Comparison of ENCODE assay signal across 13 cellular contexts in the genomic region with DNA sequence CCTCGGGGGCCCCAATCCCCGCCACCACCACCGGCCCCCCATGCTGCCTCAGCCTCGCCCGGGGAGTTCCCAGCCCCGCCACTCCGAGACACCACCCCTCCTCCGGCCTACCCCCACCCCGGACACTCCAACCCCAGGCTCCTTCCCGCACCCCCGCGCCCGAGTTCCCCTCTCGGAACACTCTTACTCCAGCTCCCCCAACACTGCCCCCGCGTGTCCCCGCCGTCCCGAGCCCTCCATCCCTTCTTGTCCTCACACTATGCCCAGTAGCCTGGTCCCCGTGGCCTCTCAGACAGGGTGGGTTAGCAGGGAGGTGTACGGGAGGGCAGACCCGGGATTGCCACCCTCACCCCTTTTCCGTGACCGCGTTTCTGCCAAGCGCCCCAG.
DNase-seq lines count a peak whose midpoint lies in the region; ATAC-seq and TF ChIP-seq lines count a peak whose summit lies in the region.
"Had no signal": no experiment of that assay in that cellular context is flagged by ENCODE, and none has a peak within 500 bp of the region (broad histone marks: within the 10 kb centered on the region; RNA-seq: fewer than 3 reads in every experiment).

No MANE protein-coding gene starts in this region.

- no peak for ATAC-seq in Right ventricle myocardium superior (ENCODE audit: poor library complexity)
- ATAC-seq: naive thymus-derived CD4-positive, alpha-beta T cell had no signal

- H3K27ac ChIP-seq in cardiac muscle cell (no peak overlapping the region), mesendoderm (ENCODE audit: low read depth, low read length) (peak overlapping the region; percentile 17), tibial nerve (peak overlapping the region in 2 of 4 donors; percentile 30 to 74)
- H3K27ac ChIP-seq: C4-2B had no signal

- H3K27me3 ChIP-seq in cardiac muscle cell = no peaks in the 10 kb centered on the region
- no peaks in the 10 kb centered on the region for H3K27me3 ChIP-seq in mesendoderm (ENCODE audit: insufficient read depth, low read length, poor library complexity)
- H3K27me3 ChIP-seq in tibial nerve = peaks cover 0 to 2% of the 10 kb centered on the region in 2 donors
- H3K27me3 ChIP-seq: thyroid gland had no signal

- intact Hi-C loops in Right ventricle myocardium superior (cut with DNase I) = no loop called here

- no peak overlapping the region for H2BK15ac ChIP-seq in mesendoderm (replicated peaks; ENCODE audit: low read depth)

- H3K4ac ChIP-seq in mesendoderm (ENCODE audit: low read depth, low read length) = peak overlapping the region; percentile 58

- no peaks in the 10 kb centered on the region for H3K9me3 ChIP-seq in cardiac muscle cell (ENCODE audit: low read depth)
- H3K9me3 ChIP-seq in tibial nerve = no peaks in the 10 kb centered on the region
- H3K9me3 ChIP-seq: thyroid gland had no signal

- H3K4me3 Mint-ChIP-seq in brain = peak overlapping the region in 4 of 5 experiments; percentile 35 to 72 (median 62)

- no peak overlapping the region for H4K8ac ChIP-seq in mesendoderm (ENCODE audit: low read depth, low read length)

- no peaks in the 10 kb centered on the region for H3K79me2 ChIP-seq in mesendoderm (ENCODE audit: control insufficient read depth, insufficient read depth, low read length)

- H3K79me1 ChIP-seq in mesendoderm (ENCODE audit: low read length) = no peaks in the 10 kb centered on the region

- H3K27me3 Mint-ChIP-seq in brain = peaks cover 36% of the 10 kb centered on the region
- H3K27me3 Mint-ChIP-seq: naive thymus-derived CD4-positive, alpha-beta T cell had no signal

- peaks cover 0 to 14% (median 9%) of the 10 kb centered on the region in 5 experiments for H3K9me3 Mint-ChIP-seq in brain
- H3K9me3 Mint-ChIP-seq: T-helper 2 cell treated with Interferon-gamma antibody and Interleukin-4, amounts not matched to agents 5 μg/mL and 100 μg/mL, for 36 hours had no signal

- peak overlapping the region; percentile 33 for H3K9ac ChIP-seq in mesendoderm (ENCODE audit: low read length)

- H3K4me1 ChIP-seq in cardiac muscle cell (ENCODE audit: low read depth) = peaks cover 7% of the 10 kb centered on the region
- peaks cover 5% of the 10 kb centered on the region for H3K4me1 ChIP-seq in mesendoderm (ENCODE audit: control insufficient read depth, low read depth, low read length)
- H3K4me1 ChIP-seq in tibial nerve = peaks cover 0 to 28% (median 0%) of the 10 kb centered on the region in 4 donors

- no peak overlapping the region for H4K5ac ChIP-seq in mesendoderm (ENCODE audit: low read length)

- no CpG with 5 or more reads among the region's 26 CpGs for WGBS in mesendoderm (ENCODE audit: extremely low coverage, insufficient coverage, low lambda C conversion rate)
- WGBS in tibial nerve, 2 donors = 7 to 35% methylated on average over 6 to 26 of the region's 26 CpGs

- H2BK5ac ChIP-seq in mesendoderm (ENCODE audit: low read length) = no peak overlapping the region

- no peaks in the 10 kb centered on the region for H3K36me3 Mint-ChIP-seq in brain

- H3K4me3 ChIP-seq in cardiac muscle cell (peak overlapping the region; percentile 41), mesendoderm (ENCODE audit: low read length) (no peak overlapping the region), tibial nerve (peak overlapping the region in 3 of 4 donors; percentile 29 to 54 (median 42))

- H2AK5ac ChIP-seq in mesendoderm (ENCODE audit: low read length) = no peak overlapping the region

- TF ChIP-seq CTCF in cardiac muscle cell (IDR thresholded peaks at IDR 0.05; ENCODE audit: low read depth, low read length) (no peak), brain (conservative IDR thresholded peaks at IDR 0.05) (no peak), tibial nerve (IDR thresholded peaks at IDR 0.05) (no peak)

- peak overlapping the region; percentile 75 for H3K56ac ChIP-seq in mesendoderm (ENCODE audit: low read length)

- H2BK120ac ChIP-seq in mesendoderm (ENCODE audit: low read depth, low read length) = peak overlapping the region; percentile 75

- TF ChIP-seq POLR2A in tibial nerve (IDR thresholded peaks at IDR 0.05) = no peak

- TF ChIP-seq EP300 in tibial nerve (IDR thresholded peaks at IDR 0.05) = no peak

- peaks cover 47% of the 10 kb centered on the region for H3K4me1 Mint-ChIP-seq in brain

- H3K23ac ChIP-seq in mesendoderm (ENCODE audit: low read length) = no peak overlapping the region

- peak overlapping the region; percentile 87 for H3K18ac ChIP-seq in mesendoderm (ENCODE audit: low read length)

- H3K27ac Mint-ChIP-seq in brain = peak overlapping the region in 1 of 5 experiments; percentile 16
- H3K27ac Mint-ChIP-seq: naive thymus-derived CD4-positive, alpha-beta T cell; T-helper 2 cell treated with Interferon-gamma antibody and Interleukin-4, amounts not matched to agents 5 μg/mL and 100 μg/mL, for 36 hours had no signal

- DNase-seq in cardiac muscle cell (ENCODE audit: low read depth in 1 of 2, low spot score in 1 of 2) (no peak), Right ventricle myocardium superior (no peak), mesendoderm (no peak), tibial nerve (ENCODE audit: low spot score in 2 of 2) (no peak), NCI-H526 treated with DMSO at 0.1 percent for 48 hours (lab: John Stamatoyannopoulos, UW) (no peak), anterior cingulate cortex (lab: John Stamatoyannopoulos, UW) (no peak), OCI-M2 (lab: John Stamatoyannopoulos, UW; ENCODE audit: unreplicated experiment) (no peak)
- DNase-seq: cortex of kidney had no signal

- no peak overlapping the region for H3K4me2 ChIP-seq in mesendoderm (ENCODE audit: low read length)

- H3K36me3 ChIP-seq in cardiac muscle cell (no peaks in the 10 kb centered on the region), mesendoderm (ENCODE audit: control insufficient read depth, insufficient read depth, low read length) (no peaks in the 10 kb centered on the region), tibial nerve (no peaks in the 10 kb centered on the region)
- H3K36me3 ChIP-seq: thyroid gland had no signal
